ENCODE assay signal across 30 cellular contexts in genomic region chr6:32367641-32368040, GRCh38. TPM values are rescaled to one million over a fixed set of nuclear protein-coding genes. Genes with fewer than 3 reads are reported as not detected.
DNase-seq lines count a peak whose midpoint lies in the region; ATAC-seq, FAIRE-seq and TF ChIP-seq lines count a peak whose summit lies in the region.
"Had no signal": no experiment of that assay in that cellular context is flagged by ENCODE, and none has a peak within 500 bp of the region (broad histone marks: within the 10 kb centered on the region; RNA-seq: fewer than 3 reads in every experiment).

No MANE protein-coding gene starts in this region.

- intact Hi-C loops in HepG2 (cut with micrococcal nuclease; ENCODE audit: unreplicated experiment): no loop called here
- intact Hi-C loops in right lobe of liver (cut with DNase I): no loop called here
- intact Hi-C loops in K562 (cut with micrococcal nuclease): no loop called here

- POLR2A ChIA-PET in HepG2 (lab: Yijun Ruan, JAX): no interaction called here
- POLR2A ChIA-PET in K562 (lab: Yijun Ruan, JAX): no interaction called here

- H3K9ac ChIP-seq in HepG2 (ENCODE audit: insufficient read depth, low read depth, low read length): no peak overlapping the region
- no peak overlapping the region for H3K9ac ChIP-seq in K562 (ENCODE audit: insufficient read depth in 1 of 2, low read depth in 2 of 2, low read length in 2 of 2)
- H3K9ac ChIP-seq: BLaER1 had no signal

- H2AFZ ChIP-seq in HepG2 (ENCODE audit: low read length) (no peak overlapping the region), K562 (ENCODE audit: low read depth, low read length) (no peak overlapping the region)

- TF ChIP-seq CTCF in HepG2 (CRISPR knock-in tag; IDR thresholded peaks at IDR 0.05) (no peak), right lobe of liver (IDR thresholded peaks at IDR 0.05) (no peak), K562 (IDR thresholded peaks at IDR 0.05 in 2 of 3, conservative IDR thresholded peaks at IDR 0.05 in 1 of 3; ENCODE audit: insufficient read depth in 2 of 3, low read depth in 1 of 3, low read length in 3 of 3) (no peak)

- no peaks in the 10 kb centered on the region for H3K79me2 ChIP-seq in HepG2 (ENCODE audit: insufficient read depth, low read length)
- no peaks in the 10 kb centered on the region for H3K79me2 ChIP-seq in K562 (ENCODE audit: control insufficient read depth, insufficient read depth, low read length)

- H3K36me3 ChIP-seq in HepG2 (replicated peaks in 1 of 2; ENCODE audit: control insufficient read depth in 1 of 2, insufficient read depth in 2 of 2, low read length in 2 of 2) (no peaks in the 10 kb centered on the region), right lobe of liver (no peaks in the 10 kb centered on the region), K562 (ENCODE audit: control insufficient read depth, insufficient read depth, low read length) (no peaks in the 10 kb centered on the region)
- H3K36me3 ChIP-seq: BE2C, BLaER1 had no signal

- WGBS in HepG2 (ENCODE audit: low lambda C conversion rate): 58% methylated on average over 3 of the region's 3 CpGs
- 68% methylated on average over 3 of the region's 3 CpGs for WGBS in right lobe of liver (ENCODE audit: insufficient coverage, low coverage, low lambda C conversion rate, missing lambda C conversion rate)
- 0% methylated on average over 3 of the region's 3 CpGs for WGBS in K562 (ENCODE audit: insufficient coverage, low coverage, missing lambda C conversion rate)

- H3K4me1 ChIP-seq in HepG2 (ENCODE audit: insufficient read depth, low read length): no peaks in the 10 kb centered on the region
- no peaks in the 10 kb centered on the region for H3K4me1 ChIP-seq in right lobe of liver
- no peaks in the 10 kb centered on the region for H3K4me1 ChIP-seq in K562 (replicated peaks in 1 of 2; ENCODE audit: control insufficient read depth in 2 of 2, insufficient read depth in 2 of 2, low read length in 2 of 2)
- H3K4me1 ChIP-seq: BE2C, BLaER1 had no signal

- no peak for FAIRE-seq in HepG2 (lab: Jason Lieb, UNC)
- FAIRE-seq in K562 (lab: Jason Lieb, UNC): no peak
- FAIRE-seq: GM12878, GM12892, GM18507 had no signal

- CTCF ChIA-PET in HepG2 (lab: Yijun Ruan, JAX; ENCODE audit: low intra/inter-chr PET ratio, low total read pairs): no interaction called here
- CTCF ChIA-PET in K562 (lab: Yijun Ruan, JAX; ENCODE audit: low intra/inter-chr PET ratio): no interaction called here

- no peak for TF ChIP-seq POLR2A in HepG2 (IDR thresholded peaks at IDR 0.05; ENCODE audit: insufficient read depth in 1 of 2, low read depth in 2 of 2, low read length in 2 of 2)
- no peak for TF ChIP-seq POLR2A in right lobe of liver (IDR thresholded peaks at IDR 0.05)
- no peak for TF ChIP-seq POLR2A in K562 (conservative IDR thresholded peaks at IDR 0.05)

- no peak for TF ChIP-seq RAD21 in HepG2 (CRISPR knock-in tag; IDR thresholded peaks at IDR 0.05)
- TF ChIP-seq RAD21 in K562 (CRISPR knock-in tag; conservative IDR thresholded peaks at IDR 0.05 in 1 of 2, IDR thresholded peaks at IDR 0.05 in 1 of 2): no peak

- H3K4me3 ChIP-seq in HepG2 (replicated peaks in 1 of 3; ENCODE audit: insufficient read depth in 1 of 3, low read depth in 2 of 3, low read length in 3 of 3) (no peak overlapping the region), right lobe of liver (no peak overlapping the region), K562 (no peak overlapping the region)
- H3K4me3 ChIP-seq: BLaER1, GM12878 had no signal

- H3K9me3 ChIP-seq in HepG2 (ENCODE audit: low read length) (no peaks in the 10 kb centered on the region), right lobe of liver (no peaks in the 10 kb centered on the region), K562 (replicated peaks; ENCODE audit: control insufficient read depth, insufficient read depth, low read depth, low read length) (no peaks in the 10 kb centered on the region)
- H3K9me3 ChIP-seq: BE2C, BLaER1 had no signal

- ATAC-seq in HepG2 (no peak), right lobe of liver (no peak), K562 (no peak), HG02885 (IDR thresholded peaks at IDR 0.05; ENCODE audit: poor library complexity, unreplicated experiment) (no peak)
- ATAC-seq: GM12878 had no signal

- BruUV-seq in HepG2 (replicated peaks; lab: Mats Ljungman, UMichigan) (no TSS peak), K562 (replicated peaks; lab: Mats Ljungman, UMichigan) (no TSS peak)

- H3K27ac ChIP-seq in HepG2 (ENCODE audit: extremely low read length, insufficient read depth, low read length): no peak overlapping the region
- no peak overlapping the region for H3K27ac ChIP-seq in right lobe of liver
- no peak overlapping the region for H3K27ac ChIP-seq in K562 (ENCODE audit: extremely low read depth, low read depth, low read length)
- H3K27ac ChIP-seq: 22Rv1, BLaER1 had no signal

- H3K4me2 ChIP-seq in HepG2 (ENCODE audit: low read depth, low read length) (no peak overlapping the region), K562 (ENCODE audit: insufficient read depth, low read length) (no peak overlapping the region)
- H3K4me2 ChIP-seq: BLaER1 had no signal

- H3K27me3 ChIP-seq in HepG2 (ENCODE audit: control insufficient read depth in 1 of 2, insufficient read depth in 2 of 2, low read length in 2 of 2) (peaks cover 0 to 9% of the 10 kb centered on the region in 2 experiments; a peak in 2 of 5 replicates), right lobe of liver (no peaks in the 10 kb centered on the region), K562 (ENCODE audit: control insufficient read depth in 2 of 2, insufficient read depth in 2 of 2, low read length in 2 of 2) (peaks cover 12 to 24% of the 10 kb centered on the region in 2 experiments; a peak in 4 of 5 replicates)
- H3K27me3 ChIP-seq: BLaER1 had no signal

- in situ Hi-C loops in HepG2 (cut with HindIII; ENCODE audit: extremely low pct_ligation_motif_present, low pct_unique_long_range_greater_than_20kb): no loop called here
- in situ Hi-C loops in K562 (cut with MboI): no loop called here

- H3K9me1 ChIP-seq in K562 (ENCODE audit: control insufficient read depth, insufficient read depth, low read length): no peaks in the 10 kb centered on the region

- TF ChIP-seq EP300 in HepG2 (IDR thresholded peaks at IDR 0.05; ENCODE audit: low read depth in 2 of 2, low read length in 2 of 2) (no peak), HepG2 (CRISPR knock-in tag; IDR thresholded peaks at IDR 0.05; ENCODE audit: borderline replicate concordance) (no peak), K562 (IDR thresholded peaks at IDR 0.05; ENCODE audit: low read length) (no peak)

- no peak for DNase-seq in HepG2 (ENCODE audit: low spot score)
- no peak for DNase-seq in right lobe of liver
- DNase-seq in K562 (ENCODE audit: extremely low read depth in 1 of 4, low spot score in 3 of 4): no peak
- DNase-seq in HT-29 (ENCODE audit: low spot score): no peak
- DNase-seq: ACHN; BE2C; C1 segment of cervical spinal cord; CD4-positive, alpha-beta memory T cell; CD4-positive, CD25-positive, alpha-beta regulatory T cell; CD8-positive, alpha-beta memory T cell; COR-L47; DMS 273 treated with DMSO at 0.1 percent for 48 hours; DMS153; DMS53; DMS79; DND-41; EL; GDM1 had no signal

- H4K20me1 ChIP-seq in HepG2 (ENCODE audit: insufficient read depth, low read length): no peaks in the 10 kb centered on the region
- H4K20me1 ChIP-seq in K562 (replicated peaks; ENCODE audit: control insufficient read depth, insufficient read depth, low read length): no peaks in the 10 kb centered on the region
- H4K20me1 ChIP-seq: BLaER1 had no signal

RNA-seq across cellular contexts. Expression of gene TSBP1, which starts 4.1 kb away (rescaled TPM):
- not detected in 2 replicates for total RNA-seq in HepG2 (2016; rRNA removed; fragmentation: Illumina TruSeq; extraction: Trizol)
- total RNA-seq in HepG2 (2016; cell fraction: cytosol; rRNA removed; fragmentation: Illumina TruSeq; extraction: Trizol; ENCODE audit: low read depth): not detected in 2 replicates
- total RNA-seq in HepG2 (2016; cell fraction: insoluble cytoplasmic fraction; rRNA removed; fragmentation: Illumina TruSeq; extraction: Trizol): not detected in 2 replicates
- total RNA-seq in HepG2 (2016; cell fraction: membrane; rRNA removed; fragmentation: Illumina TruSeq; extraction: Trizol): not detected in 2 replicates
- not detected in 2 replicates for total RNA-seq in HepG2 (2016; cell fraction: nucleus; rRNA removed; fragmentation: Illumina TruSeq; extraction: Trizol)
- not detected in 2 replicates for polyA plus RNA-seq in HepG2 (2011; rRNA removed)
- polyA plus RNA-seq in HepG2 (2011; cell fraction: cytosol; rRNA removed): not detected in 2 replicates
- not detected in 2 replicates for polyA plus RNA-seq in HepG2 (2011; cell fraction: nucleus; rRNA removed)
- not detected in 2 replicates for polyA plus RNA-seq in HepG2 (2012)
- not detected in 2 replicates for polyA plus RNA-seq in HepG2 (2016; cell fraction: cytosol; fragmentation: Illumina TruSeq; extraction: Trizol; ENCODE audit: low read depth)
- not detected in 2 replicates for polyA plus RNA-seq in HepG2 (2016; cell fraction: insoluble cytoplasmic fraction; fragmentation: Illumina TruSeq; extraction: Trizol; ENCODE audit: low read depth)
- polyA plus RNA-seq in HepG2 (2016; cell fraction: membrane; fragmentation: Illumina TruSeq; extraction: Trizol; ENCODE audit: low read depth): not detected in 2 replicates
- polyA plus RNA-seq in HepG2 (2016; cell fraction: nucleus; fragmentation: Illumina TruSeq; extraction: Trizol; ENCODE audit: insufficient read depth, low read depth): not detected in 2 replicates
- polyA minus RNA-seq in HepG2 (2011; rRNA and poly(A)+ RNA removed; ENCODE audit: low replicate concordance): not detected in 2 replicates
- polyA minus RNA-seq in HepG2 (2011; cell fraction: cytosol; rRNA and poly(A)+ RNA removed): not detected in 2 replicates
- polyA minus RNA-seq in HepG2 (2011; cell fraction: nucleus; rRNA and poly(A)+ RNA removed): not detected in 2 replicates
- not detected for total RNA-seq in right lobe of liver
- total RNA-seq in K562 (2011; cell fraction: chromatin; rRNA removed; ENCODE audit: low replicate concordance): not detected in 2 replicates
- total RNA-seq in K562 (2011; cell fraction: nucleolus; rRNA removed): not detected in 2 replicates
- total RNA-seq in K562 (2011; cell fraction: nucleoplasm; rRNA removed): not detected in 2 replicates
- total RNA-seq in K562 (2014; rRNA removed): not detected in 2 replicates
- total RNA-seq in K562 (2014; rRNA removed; fragmentation: Illumina TruSeq; extraction: Trizol): not detected in 2 replicates
- total RNA-seq in K562 (2015; rRNA removed; fragmentation: Illumina TruSeq; extraction: Trizol): not detected in 2 replicates
- total RNA-seq in K562 (2021): not detected in 2 replicates
- polyA plus RNA-seq in K562 (2011; rRNA removed): not detected in 2 replicates
- not detected in 2 replicates for polyA plus RNA-seq in K562 (2011; cell fraction: cytosol; rRNA removed)
- not detected in 2 replicates for polyA plus RNA-seq in K562 (2011; cell fraction: nucleus; rRNA removed)
- polyA plus RNA-seq in K562 (2012): 0.04 TPM in 1 of 2 replicates, not detected in the other
- polyA plus RNA-seq in K562 (2014; fragmentation: Illumina TruSeq; extraction: Trizol): not detected in 2 replicates
- not detected for polyA plus RNA-seq in K562 (2014; fragmentation: Nextera tagmentation; extraction: Ambion mirVana)
- polyA plus RNA-seq in K562 (2014; rRNA removed): not detected in 2 replicates
- polyA minus RNA-seq in K562 (2011; rRNA and poly(A)+ RNA removed): not detected in 2 replicates
- polyA minus RNA-seq in K562 (2011; cell fraction: cytosol; rRNA and poly(A)+ RNA removed): not detected in 2 replicates
- polyA minus RNA-seq in K562 (2011; cell fraction: nucleus; rRNA and poly(A)+ RNA removed): not detected in 2 replicates
- not detected in 2 replicates for total RNA-seq in HT-29 (2014; rRNA removed; shearing (Covaris generic))
- total RNA-seq: A172; A673; CD4-positive, alpha-beta memory T cell; CD4-positive, CD25-positive, alpha-beta regulatory T cell; CD8-positive, alpha-beta memory T cell; Daoy; G401; GM12878 had no signal
- polyA plus RNA-seq: AG04450; CD14-positive monocyte; CD4-positive, alpha-beta memory T cell; CD4-positive, CD25-positive, alpha-beta regulatory T cell; CD8-positive, alpha-beta memory T cell; GM12878 had no signal

RNA-seq across cellular contexts. Expression of gene BTNL2, which starts 39.3 kb away (rescaled TPM):
- total RNA-seq in HepG2 (2016; rRNA removed; fragmentation: Illumina TruSeq; extraction: Trizol): not detected in 2 replicates
- not detected in 2 replicates for total RNA-seq in HepG2 (2016; cell fraction: cytosol; rRNA removed; fragmentation: Illumina TruSeq; extraction: Trizol; ENCODE audit: low read depth)
- total RNA-seq in HepG2 (2016; cell fraction: insoluble cytoplasmic fraction; rRNA removed; fragmentation: Illumina TruSeq; extraction: Trizol): not detected in 2 replicates
- not detected in 2 replicates for total RNA-seq in HepG2 (2016; cell fraction: membrane; rRNA removed; fragmentation: Illumina TruSeq; extraction: Trizol)
- total RNA-seq in HepG2 (2016; cell fraction: nucleus; rRNA removed; fragmentation: Illumina TruSeq; extraction: Trizol): not detected in 2 replicates
- not detected in 2 replicates for polyA plus RNA-seq in HepG2 (2011; rRNA removed)
- polyA plus RNA-seq in HepG2 (2011; cell fraction: cytosol; rRNA removed): not detected in 2 replicates
- not detected in 2 replicates for polyA plus RNA-seq in HepG2 (2011; cell fraction: nucleus; rRNA removed)
- polyA plus RNA-seq in HepG2 (2012): not detected in 2 replicates
- polyA plus RNA-seq in HepG2 (2016; cell fraction: cytosol; fragmentation: Illumina TruSeq; extraction: Trizol; ENCODE audit: low read depth): not detected in 2 replicates
- polyA plus RNA-seq in HepG2 (2016; cell fraction: insoluble cytoplasmic fraction; fragmentation: Illumina TruSeq; extraction: Trizol; ENCODE audit: low read depth): not detected in 2 replicates
- polyA plus RNA-seq in HepG2 (2016; cell fraction: membrane; fragmentation: Illumina TruSeq; extraction: Trizol; ENCODE audit: low read depth): not detected in 2 replicates
- not detected in 2 replicates for polyA plus RNA-seq in HepG2 (2016; cell fraction: nucleus; fragmentation: Illumina TruSeq; extraction: Trizol; ENCODE audit: insufficient read depth, low read depth)
- not detected in 2 replicates for polyA minus RNA-seq in HepG2 (2011; rRNA and poly(A)+ RNA removed; ENCODE audit: low replicate concordance)
- not detected in 2 replicates for polyA minus RNA-seq in HepG2 (2011; cell fraction: cytosol; rRNA and poly(A)+ RNA removed)
- not detected in 2 replicates for polyA minus RNA-seq in HepG2 (2011; cell fraction: nucleus; rRNA and poly(A)+ RNA removed)
- not detected for total RNA-seq in right lobe of liver
- total RNA-seq in K562 (2011; cell fraction: chromatin; rRNA removed; ENCODE audit: low replicate concordance): not detected in 2 replicates
- not detected in 2 replicates for total RNA-seq in K562 (2011; cell fraction: nucleolus; rRNA removed)
- not detected in 2 replicates for total RNA-seq in K562 (2011; cell fraction: nucleoplasm; rRNA removed)
- total RNA-seq in K562 (2014; rRNA removed): not detected in 2 replicates
- total RNA-seq in K562 (2014; rRNA removed; fragmentation: Illumina TruSeq; extraction: Trizol): not detected in 2 replicates
- total RNA-seq in K562 (2015; rRNA removed; fragmentation: Illumina TruSeq; extraction: Trizol): not detected in 2 replicates
- total RNA-seq in K562 (2021): not detected in 2 replicates
- polyA plus RNA-seq in K562 (2011; rRNA removed): not detected in 2 replicates
- polyA plus RNA-seq in K562 (2011; cell fraction: cytosol; rRNA removed): not detected in 2 replicates
- polyA plus RNA-seq in K562 (2011; cell fraction: nucleus; rRNA removed): not detected in 2 replicates
- not detected in 2 replicates for polyA plus RNA-seq in K562 (2012)
- not detected in 2 replicates for polyA plus RNA-seq in K562 (2014; fragmentation: Illumina TruSeq; extraction: Trizol)
- polyA plus RNA-seq in K562 (2014; fragmentation: Nextera tagmentation; extraction: Ambion mirVana): not detected
- polyA plus RNA-seq in K562 (2014; rRNA removed): not detected in 2 replicates
- not detected in 2 replicates for polyA minus RNA-seq in K562 (2011; rRNA and poly(A)+ RNA removed)
- polyA minus RNA-seq in K562 (2011; cell fraction: cytosol; rRNA and poly(A)+ RNA removed): not detected in 2 replicates
- polyA minus RNA-seq in K562 (2011; cell fraction: nucleus; rRNA and poly(A)+ RNA removed): not detected in 2 replicates
- not detected in 2 replicates for total RNA-seq in HT-29 (2014; rRNA removed; shearing (Covaris generic))
- total RNA-seq: A172; A673; CD4-positive, alpha-beta memory T cell; CD4-positive, CD25-positive, alpha-beta regulatory T cell; CD8-positive, alpha-beta memory T cell; Daoy; G401 had no signal
- polyA plus RNA-seq: AG04450; CD14-positive monocyte; CD4-positive, alpha-beta memory T cell; CD4-positive, CD25-positive, alpha-beta regulatory T cell; CD8-positive, alpha-beta memory T cell had no signal

Comparison
In these comparisons a context has a peak if more than half of its experiments do, and no peak if none do; other contexts are left out.
1. Of the 241 proteins assayed by ChIP-seq in both HepG2 and K562: peak only in HepG2: none; only in K562: MAFG; in both: MAFF and MAFK; in neither: 238.